ENCODE assay signal across 8 cellular contexts in the genomic region with DNA sequence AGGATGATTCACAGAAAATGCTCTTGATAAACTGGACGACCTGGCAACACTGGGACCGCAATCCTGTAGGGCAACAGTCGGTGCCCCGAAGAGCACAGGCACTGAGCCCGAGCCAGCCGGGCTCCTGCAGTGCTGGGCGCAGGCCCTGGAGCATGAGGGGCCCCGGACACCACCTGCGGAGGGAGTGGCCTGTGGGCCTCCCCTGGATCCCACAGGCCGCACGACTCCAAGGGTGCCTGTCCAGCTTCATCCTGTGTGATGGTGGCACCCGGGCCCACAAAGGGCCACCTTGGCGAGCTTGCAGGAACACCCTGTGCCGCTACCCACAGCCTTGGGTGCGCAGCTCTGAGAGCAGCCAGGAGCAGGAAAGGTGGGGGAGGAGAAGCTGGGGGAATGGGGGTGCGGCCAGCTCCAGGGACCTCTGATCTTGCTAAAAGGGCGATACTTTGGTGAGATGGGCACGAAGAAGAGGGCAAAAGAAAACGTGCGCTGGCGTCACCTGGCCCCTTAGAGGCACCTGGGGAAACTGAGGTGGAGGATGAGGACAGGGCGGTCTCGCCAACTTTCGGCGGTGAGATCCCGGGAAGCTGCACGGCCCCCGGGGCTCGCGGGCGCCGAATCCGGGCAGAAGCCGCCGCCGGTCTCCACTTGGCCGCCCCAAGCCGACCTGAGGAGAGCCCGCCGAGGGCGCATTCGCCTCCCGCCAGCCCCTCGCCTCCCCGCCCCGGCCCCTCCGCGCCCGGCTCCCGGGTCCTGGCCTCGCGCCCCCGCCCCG. TPM values are rescaled to one million over a fixed set of nuclear protein-coding genes. Genes with fewer than 3 reads are reported as not detected.
A peak's percentile ranks its signal among the peaks of the same experiment; 100 is the strongest.
DNase-seq lines count a peak whose midpoint lies in the region; ATAC-seq, FAIRE-seq and TF ChIP-seq lines count a peak whose summit lies in the region.

No MANE protein-coding gene starts in this region.

- TF ChIP-seq CTCF in endothelial cell of umbilical vein (IDR thresholded peaks at IDR 0.05; ENCODE audit: extremely low read depth in 1 of 2, insufficient read depth in 1 of 2, low read depth in 1 of 2, low read length in 2 of 2) (no peak), upper lobe of left lung (IDR thresholded peaks at IDR 0.05) (peak in 1 of 6 experiments; percentile 12)

- no peaks in the 10 kb centered on the region for H3K9me1 ChIP-seq in endothelial cell of umbilical vein (replicated peaks; ENCODE audit: control insufficient read depth, extremely low read depth, insufficient read depth, low read length)

- peak overlapping the region; percentile 36 to 51 (median 48) for H3K4me3 ChIP-seq in endothelial cell of umbilical vein (replicated peaks in 1 of 3; ENCODE audit: insufficient read depth in 1 of 3, low read depth in 1 of 3, low read length in 3 of 3)
- peak overlapping the region; percentile 63 to 90 (median 78) for H3K4me3 ChIP-seq in upper lobe of left lung

- H3K4me1 ChIP-seq in endothelial cell of umbilical vein (ENCODE audit: control insufficient read depth, extremely low read depth, insufficient read depth, low read length) (peaks cover 29% of the 10 kb centered on the region), upper lobe of left lung (peaks cover 18 to 25% (median 22%) of the 10 kb centered on the region in 4 donors)

- ATAC-seq in HG03520 (IDR thresholded peaks at IDR 0.05; ENCODE audit: unreplicated experiment) (peak; percentile 21), upper lobe of left lung (ENCODE audit: low FRiP score in 2 of 2) (peak; percentile 7 to 20)

- 11 to 19% methylated on average over 12 to 33 of the region's 54 CpGs for WGBS in upper lobe of left lung, 2 donors

- peak in 2 of 3 experiments; percentile 19 to 40 for DNase-seq in NCI-H1417 (lab: John Stamatoyannopoulos, UW)
- no peak for DNase-seq in NCI-H1417 treated with DMSO at 0.1 percent for 48 hours (lab: John Stamatoyannopoulos, UW)
- DNase-seq in activated CD4-positive, alpha-beta T cell treated with anti-CD3 and anti-CD28 coated beads for 4 hours, result peak; percentile 7 to 9
- peak; percentile 26 for DNase-seq in endothelial cell of umbilical vein (ENCODE audit: low read depth, low spot score)
- peak; percentile 44 for DNase-seq in myocyte (ENCODE audit: low read depth)
- peak; percentile 54 to 72 for DNase-seq in upper lobe of left lung
- DNase-seq in HuH-7.5 (ENCODE audit: low spot score), result no peak

- no peaks in the 10 kb centered on the region for H4K20me1 ChIP-seq in endothelial cell of umbilical vein (replicated peaks; ENCODE audit: control insufficient read depth, extremely low read depth, insufficient read depth, low read length)

- H3K4me2 ChIP-seq in endothelial cell of umbilical vein (ENCODE audit: insufficient read depth, low read length), result peak overlapping the region; percentile 58

- H3K9ac ChIP-seq in endothelial cell of umbilical vein (replicated peaks; ENCODE audit: extremely low read depth, insufficient read depth, low read length), result no peak overlapping the region

- no peaks in the 10 kb centered on the region for H3K9me3 ChIP-seq in endothelial cell of umbilical vein (replicated peaks; ENCODE audit: control insufficient read depth, insufficient read depth, low read length)
- no peaks in the 10 kb centered on the region for H3K9me3 ChIP-seq in upper lobe of left lung

- dilution Hi-C loops in endothelial cell of umbilical vein (cut with MboI; ENCODE audit: extremely low pct_ligation_motif_present, low sequenced_read_pairs), result no loop called here

- BruUV-seq in endothelial cell of umbilical vein (replicated peaks; lab: Mats Ljungman, UMichigan), result no TSS peak

- TF ChIP-seq EP300 in upper lobe of left lung (IDR thresholded peaks at IDR 0.05), result no peak

- H3K79me2 ChIP-seq in endothelial cell of umbilical vein (ENCODE audit: control insufficient read depth, insufficient read depth, low read length), result peaks cover 24% of the 10 kb centered on the region

- no peak overlapping the region for H3K27ac ChIP-seq in endothelial cell of umbilical vein (ENCODE audit: insufficient read depth, low read depth, low read length)
- peak overlapping the region; percentile 60 to 84 (median 72) for H3K27ac ChIP-seq in upper lobe of left lung

- H2AFZ ChIP-seq in endothelial cell of umbilical vein (ENCODE audit: low read depth, low read length), result peak overlapping the region; percentile 45

- intact Hi-C loops in endothelial cell of umbilical vein (cut with micrococcal nuclease), result loop anchor here (2.0 kb wide), 1 partner anchor 104 kb away; no protein-coding TSS in a partner anchor

- no peak for FAIRE-seq in endothelial cell of umbilical vein (lab: Jason Lieb, UNC)

- H3K27me3 ChIP-seq in endothelial cell of umbilical vein (ENCODE audit: control insufficient read depth in 2 of 2, insufficient read depth in 2 of 2, low read length in 2 of 2) (no peaks in the 10 kb centered on the region), upper lobe of left lung (no peaks in the 10 kb centered on the region)

- CTCF ChIA-PET in endothelial cell of umbilical vein (lab: Charles Lee), result interaction anchor here (0.6 to 1.2 kb wide), 4 partner anchors 19 to 1671 kb away, joined by 3 to 5 read pairs (median 4); no protein-coding TSS in a partner anchor

- POLR2A ChIA-PET in endothelial cell of umbilical vein (lab: Charles Lee), result interaction anchor here (0.6 kb wide), 1 partner anchor 142 kb away, joined by 4 read pairs; no protein-coding TSS in a partner anchor

- H3K36me3 ChIP-seq in endothelial cell of umbilical vein (ENCODE audit: control insufficient read depth in 2 of 2, extremely low read depth in 1 of 2, insufficient read depth in 2 of 2, low read length in 2 of 2), result peaks cover 5 to 16% of the 10 kb centered on the region in 2 experiments
- H3K36me3 ChIP-seq in upper lobe of left lung, result peaks cover 0 to 29% (median 19%) of the 10 kb centered on the region in 4 donors

- no peak for TF ChIP-seq POLR2A in endothelial cell of umbilical vein (IDR thresholded peaks at IDR 0.05; ENCODE audit: low read depth, low read length)
- TF ChIP-seq POLR2A in upper lobe of left lung (IDR thresholded peaks at IDR 0.05), result no peak

TF ChIP-seq in endothelial cell of umbilical vein, 7 proteins besides CTCF, POLR2A, EP300 and RAD21:
- TF ChIP-seq JUN (IDR thresholded peaks at IDR 0.05; ENCODE audit: borderline replicate concordance, insufficient read depth, insufficient read length, low read depth) (no peak), MYC (IDR thresholded peaks at IDR 0.05; ENCODE audit: low read depth, low read length) (no peak), FOS (IDR thresholded peaks at IDR 0.05; ENCODE audit: borderline replicate concordance, insufficient read depth, low read length) (no peak), EZH2 (IDR thresholded peaks at IDR 0.05; ENCODE audit: borderline replicate concordance, low read depth, low read length, severe bottlenecking) (no peak), GATA2 (IDR thresholded peaks at IDR 0.05; ENCODE audit: insufficient read depth, insufficient read length, low read depth, low read length) (no peak), POLR2AphosphoS5 (IDR thresholded peaks at IDR 0.05; ENCODE audit: insufficient read depth, low read depth, low read length) (no peak)
TF ChIP-seq in endothelial cell of umbilical vein: peak in this region for 0.

RNA-seq across cellular contexts. Expression of a gene that starts 0.7 kb away (rescaled TPM):
- total RNA-seq in endothelial cell of umbilical vein, result 120 and 150 TPM in 2 replicates
- polyA plus RNA-seq in endothelial cell of umbilical vein, result 82.8 and 86.0 TPM in 2 replicates
- 58.5 and 70.9 TPM in 2 replicates for polyA plus RNA-seq in endothelial cell of umbilical vein (2011; cell fraction: cytosol; rRNA removed)
- polyA plus RNA-seq in endothelial cell of umbilical vein (2011; cell fraction: nucleus; rRNA removed), result 321 and 351 TPM in 2 replicates
- polyA plus RNA-seq in endothelial cell of umbilical vein (2012), result 71.8 and 75.9 TPM in 2 replicates
- polyA minus RNA-seq in endothelial cell of umbilical vein, result 104 and 120 TPM in 2 replicates
- polyA minus RNA-seq in endothelial cell of umbilical vein (2011; cell fraction: cytosol; rRNA and poly(A)+ RNA removed), result 60.6 TPM
- 104 and 149 TPM in 2 replicates for polyA minus RNA-seq in endothelial cell of umbilical vein (2011; cell fraction: nucleus; rRNA and poly(A)+ RNA removed)
- 82.2 and 98.3 TPM in 2 replicates for total RNA-seq in myocyte
- polyA plus RNA-seq in myocyte (2012), result 130 TPM
- total RNA-seq in upper lobe of left lung, result 100 to 1,000 TPM in 4 of 6 donors, 10 to 100 TPM in 2; 66.4 to 228 (median 110) TPM

RNA-seq across cellular contexts. Expression of a gene that starts 48.4 kb away (rescaled TPM):
- total RNA-seq in endothelial cell of umbilical vein (17.6 and 19.1 TPM in 2 replicates), myocyte (22.5 and 30.1 TPM in 2 replicates), upper lobe of left lung (100 to 1,000 TPM in 1 of 6 donors, 10 to 100 TPM in 5; 20.7 to 142 (median 33.2) TPM)
- polyA plus RNA-seq in endothelial cell of umbilical vein, result 16.4 and 17.1 TPM in 2 replicates
- polyA plus RNA-seq in endothelial cell of umbilical vein (2011; cell fraction: cytosol; rRNA removed), result 7.8 and 10.3 TPM in 2 replicates
- polyA plus RNA-seq in endothelial cell of umbilical vein (2011; cell fraction: nucleus; rRNA removed), result 118 and 121 TPM in 2 replicates
- 18.5 and 19.7 TPM in 2 replicates for polyA plus RNA-seq in endothelial cell of umbilical vein (2012)
- 16.5 and 26.7 TPM in 2 replicates for polyA minus RNA-seq in endothelial cell of umbilical vein
- 3.3 TPM for polyA minus RNA-seq in endothelial cell of umbilical vein (2011; cell fraction: cytosol; rRNA and poly(A)+ RNA removed)
- polyA minus RNA-seq in endothelial cell of umbilical vein (2011; cell fraction: nucleus; rRNA and poly(A)+ RNA removed), result 14.5 and 24.5 TPM in 2 replicates
- 29.3 TPM for polyA plus RNA-seq in myocyte (2012)

Comparison
In these comparisons a context has a peak if more than half of its experiments do, and no peak if none do; other contexts are left out.
1. DNase-seq: peak in NCI-H1417 (2 of 3), activated CD4-positive, alpha-beta T cell treated with anti-CD3 and anti-CD28 coated beads for 4 hours (2 of 2), endothelial cell of umbilical vein (single experiment), myocyte (single experiment) and upper lobe of left lung (2 of 2); none in NCI-H1417 treated with DMSO at 0.1 percent for 48 hours (single experiment) and HuH-7.5 (single experiment).